Comparison of ENCODE assay signal across 21 cellular contexts in the genomic region with DNA sequence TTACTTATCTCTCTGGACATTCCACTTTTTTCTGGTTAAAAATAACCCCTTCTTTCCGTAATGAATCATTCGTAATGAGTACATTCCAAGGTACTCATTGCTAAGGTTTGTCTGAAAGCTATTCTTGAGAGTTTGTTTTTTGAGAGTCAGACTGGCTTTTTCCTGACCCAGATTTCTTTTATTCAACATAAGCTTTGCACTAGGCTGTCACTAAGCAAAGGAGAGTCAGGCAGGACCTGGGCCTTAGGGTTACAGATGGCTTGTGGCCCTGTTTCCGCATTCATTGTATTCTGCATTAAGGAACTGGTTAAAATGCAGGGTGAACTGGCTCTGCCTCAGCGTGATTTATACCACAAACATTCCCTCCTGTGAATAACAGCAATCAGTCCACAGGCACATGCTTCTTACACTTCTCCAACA.
DNase-seq lines count a peak whose midpoint lies in the region; ATAC-seq and TF ChIP-seq lines count a peak whose summit lies in the region.
"Had no signal": no experiment of that assay in that cellular context is flagged by ENCODE, and none has a peak within 500 bp of the region (broad histone marks: within the 10 kb centered on the region; RNA-seq: fewer than 3 reads in every experiment).

No MANE protein-coding gene starts in this region.

- peak overlapping the region; percentile 72 to 78 for H3K27ac ChIP-seq in thoracic aorta
- H3K27ac ChIP-seq: parathyroid adenoma had no signal

- no peaks in the 10 kb centered on the region for H3K9me3 ChIP-seq in thoracic aorta

- no peak overlapping the region for H3K4me3 Mint-ChIP-seq in mesothelial cell of epicardium
- H3K4me3 Mint-ChIP-seq: activated CD8-positive, alpha-beta T cell treated with anti-CD3 and anti-CD28 coated beads for 36 hours; natural killer cell had no signal

- ATAC-seq in thoracic aorta (ENCODE audit: insufficient number of reproducible peaks, low FRiP score, low read depth) (peak; percentile 60), HG02981 (IDR thresholded peaks at IDR 0.05; ENCODE audit: unreplicated experiment) (no peak)
- ATAC-seq: activated CD8-positive, alpha-beta T cell treated with anti-CD3 and anti-CD28 coated beads for 36 hours; natural killer cell; PC-3 had no signal

- peaks cover 14% of the 10 kb centered on the region for H3K4me1 Mint-ChIP-seq in mesothelial cell of epicardium
- H3K4me1 Mint-ChIP-seq: natural killer cell had no signal

- H3K36me3 ChIP-seq in thoracic aorta: no peaks in the 10 kb centered on the region

- H3K27me3 ChIP-seq in thoracic aorta (replicated peaks; ENCODE audit: insufficient read depth): no peaks in the 10 kb centered on the region

- H3K27ac Mint-ChIP-seq in mesothelial cell of epicardium: peak overlapping the region; percentile 87
- H3K27ac Mint-ChIP-seq: activated CD8-positive, alpha-beta T cell treated with anti-CD3 and anti-CD28 coated beads for 36 hours; natural killer cell had no signal

- DNase-seq in amniotic epithelial cell (ENCODE audit: low read depth): peak; percentile 3
- DNase-seq in glomerular endothelial cell (ENCODE audit: extremely low read depth, low read depth, low spot score): peak; percentile 61
- no peak for DNase-seq in mesothelial cell of epicardium (ENCODE audit: low spot score in 2 of 2, unreplicated experiment in 2 of 2)
- DNase-seq in thoracic aorta (ENCODE audit: low spot score): no peak
- DNase-seq in Kasumi-1 (lab: John Stamatoyannopoulos, UW): no peak
- no peak for DNase-seq in germinal center (ENCODE audit: low spot score)
- DNase-seq: activated CD4-positive, CD25-positive, alpha-beta regulatory T cell treated with anti-CD3 and anti-CD28 coated beads, Interleukin-2, amount 50 U/mL, for 72 hours; activated CD8-positive, alpha-beta T cell treated with anti-CD3 and anti-CD28 coated beads for 36 hours; activated T-cell treated with anti-CD3 and anti-CD28 coated beads for 4 hours; central memory CD4-positive, alpha-beta T cell; DMS 273 treated with DMSO at 0.1 percent for 48 hours; hippocampal formation; Karpas-422; natural killer cell; NCI-H1092 treated with DMSO at 0.1 percent for 48 hours; NCI-H2081 treated with DMSO at 0.1 percent for 48 hours; NCI-H446; PC-3; SHP77 had no signal

- peaks cover 6% of the 10 kb centered on the region for H3K9me3 Mint-ChIP-seq in mesothelial cell of epicardium

- TF ChIP-seq CTCF in mesothelial cell of epicardium (IDR thresholded peaks at IDR 0.05; ENCODE audit: unreplicated experiment) (no peak), thoracic aorta (IDR thresholded peaks at IDR 0.05) (no peak)

- no peaks in the 10 kb centered on the region for H3K27me3 Mint-ChIP-seq in mesothelial cell of epicardium (ENCODE audit: low read depth)
- H3K27me3 Mint-ChIP-seq: activated CD8-positive, alpha-beta T cell treated with anti-CD3 and anti-CD28 coated beads for 36 hours had no signal

- H3K4me1 ChIP-seq in thoracic aorta (ENCODE audit: control insufficient read depth in 1 of 2, low read depth in 2 of 2): peaks cover 0 to 20% of the 10 kb centered on the region in 2 donors
- H3K4me1 ChIP-seq: parathyroid adenoma had no signal

- H3K36me3 Mint-ChIP-seq in mesothelial cell of epicardium: no peaks in the 10 kb centered on the region

- H3K4me3 ChIP-seq in thoracic aorta: peak overlapping the region; percentile 1

Comparison
In these comparisons a context has a peak if more than half of its experiments do, and no peak if none do; other contexts are left out.
1. DNase-seq: peak in amniotic epithelial cell (single experiment) and glomerular endothelial cell (single experiment); none in mesothelial cell of epicardium (0 of 2), thoracic aorta (single experiment), Kasumi-1 (0 of 2) and germinal center (single experiment).